Comparison of ENCODE assay signal across 1 cellular context in genomic region chr7:112448891-112449290, GRCh38.
TF ChIP-seq lines count a peak whose summit lies in the region.

No MANE protein-coding gene starts in this region.

TF ChIP-seq in liver, 16 proteins besides CTCF, POLR2A, EP300 and RAD21 (continued from another document):
- TF ChIP-seq YY1 (IDR thresholded peaks at IDR 0.05): no peak
- no peak for TF ChIP-seq FOXA1 (IDR thresholded peaks at IDR 0.05)
- TF ChIP-seq FOXA2 (IDR thresholded peaks at IDR 0.05): no peak
- TF ChIP-seq SP1 (IDR thresholded peaks at IDR 0.05): no peak
- no peak for TF ChIP-seq GABPA (IDR thresholded peaks at IDR 0.05 in 1 of 2, conservative IDR thresholded peaks at IDR 0.05 in 1 of 2)
- TF ChIP-seq, protein P1, sequence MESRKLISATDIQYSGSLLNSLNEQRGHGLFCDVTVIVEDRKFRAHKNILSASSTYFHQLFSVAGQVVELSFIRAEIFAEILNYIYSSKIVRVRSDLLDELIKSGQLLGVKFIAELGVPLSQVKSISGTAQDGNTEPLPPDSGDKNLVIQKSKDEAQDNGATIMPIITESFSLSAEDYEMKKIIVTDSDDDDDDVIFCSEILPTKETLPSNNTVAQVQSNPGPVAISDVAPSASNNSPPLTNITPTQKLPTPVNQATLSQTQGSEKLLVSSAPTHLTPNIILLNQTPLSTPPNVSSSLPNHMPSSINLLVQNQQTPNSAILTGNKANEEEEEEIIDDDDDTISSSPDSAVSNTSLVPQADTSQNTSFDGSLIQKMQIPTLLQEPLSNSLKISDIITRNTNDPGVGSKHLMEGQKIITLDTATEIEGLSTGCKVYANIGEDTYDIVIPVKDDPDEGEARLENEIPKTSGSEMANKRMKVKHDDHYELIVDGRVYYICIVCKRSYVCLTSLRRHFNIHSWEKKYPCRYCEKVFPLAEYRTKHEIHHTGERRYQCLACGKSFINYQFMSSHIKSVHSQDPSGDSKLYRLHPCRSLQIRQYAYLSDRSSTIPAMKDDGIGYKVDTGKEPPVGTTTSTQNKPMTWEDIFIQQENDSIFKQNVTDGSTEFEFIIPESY (IDR thresholded peaks at IDR 0.05): no peak
- TF ChIP-seq, protein P2, sequence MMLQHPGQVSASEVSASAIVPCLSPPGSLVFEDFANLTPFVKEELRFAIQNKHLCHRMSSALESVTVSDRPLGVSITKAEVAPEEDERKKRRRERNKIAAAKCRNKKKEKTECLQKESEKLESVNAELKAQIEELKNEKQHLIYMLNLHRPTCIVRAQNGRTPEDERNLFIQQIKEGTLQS (IDR thresholded peaks at IDR 0.05): no peak
